Comparison of ENCODE assay signal across 9 cellular contexts in genomic region chr4:151098191-151098590, GRCh38. TPM values are rescaled to one million over a fixed set of nuclear protein-coding genes. Genes with fewer than 3 reads are reported as not detected.
DNase-seq lines count a peak whose midpoint lies in the region; ATAC-seq and TF ChIP-seq lines count a peak whose summit lies in the region.
"Had no signal": no experiment of that assay in that cellular context is flagged by ENCODE, and none has a peak within 500 bp of the region (broad histone marks: within the 10 kb centered on the region; RNA-seq: fewer than 3 reads in every experiment).

No MANE protein-coding gene starts in this region.

- peaks cover 33% of the 10 kb centered on the region for H3K79me2 ChIP-seq in Karpas-422 (ENCODE audit: low read length)

- no peak for DNase-seq in activated T-cell treated with anti-CD3 and anti-CD28 coated beads, Interleukin-2, amount 50 U/mL, for 4 hours
- DNase-seq in activated T-cell treated with anti-CD3 and anti-CD28 coated beads, Interleukin-2, amount 50 U/mL, for 48 hours: no peak
- DNase-seq in Karpas-422: no peak
- DNase-seq in activated naive CD8-positive, alpha-beta T cell treated with anti-CD3 and anti-CD28 coated beads, Interleukin-2, amount 50 U/mL, for 24 hours: no peak
- DNase-seq in stimulated activated naive CD8-positive, alpha-beta T cell treated with anti-CD3 and anti-CD28 coated beads, Interleukin-15, amount 100 ng/mL, for 72 hours: peak in 1 of 2 donors; percentile 28
- DNase-seq in esophagus muscularis mucosa (ENCODE audit: extremely low spot score): no peak
- DNase-seq in hippocampal formation (lab: John Stamatoyannopoulos, UW): no peak
- DNase-seq in glutamatergic neuron: no peak

- H3K9me2 ChIP-seq in Karpas-422 (replicated peaks; ENCODE audit: insufficient read depth, low read length): no peaks in the 10 kb centered on the region

- no peak for TF ChIP-seq CTCF in esophagus muscularis mucosa (IDR thresholded peaks at IDR 0.05)
- no peak for TF ChIP-seq CTCF in glutamatergic neuron (IDR thresholded peaks at IDR 0.05; ENCODE audit: partially characterized antibody, unreplicated experiment)

- H3K4me3 ChIP-seq in Karpas-422 (ENCODE audit: low read length) (no peak overlapping the region), esophagus muscularis mucosa (no peak overlapping the region)
- H3K4me3 ChIP-seq: cardiac muscle cell had no signal

- H3K4me1 ChIP-seq in Karpas-422 (ENCODE audit: low read length) (peaks cover 27% of the 10 kb centered on the region), esophagus muscularis mucosa (peaks cover 21 to 35% (median 32%) of the 10 kb centered on the region in 4 donors)

- H3K27me3 ChIP-seq in Karpas-422 (ENCODE audit: low read length) (no peaks in the 10 kb centered on the region), esophagus muscularis mucosa (no peaks in the 10 kb centered on the region)
- H3K27me3 ChIP-seq: cardiac muscle cell had no signal

- no peak for TF ChIP-seq POLR2A in esophagus muscularis mucosa (IDR thresholded peaks at IDR 0.05; ENCODE audit: low read depth)

- H3K36me3 ChIP-seq in Karpas-422 (ENCODE audit: insufficient read depth, low read length): peaks cover 35% of the 10 kb centered on the region
- peaks cover 10 to 29% (median 22%) of the 10 kb centered on the region in 4 donors for H3K36me3 ChIP-seq in esophagus muscularis mucosa

- peak overlapping the region; percentile 91 for H3K4me2 ChIP-seq in Karpas-422 (ENCODE audit: low read depth, low read length, poor library complexity, severe bottlenecking)

- peaks cover 3% of the 10 kb centered on the region for H3K27me3 Mint-ChIP-seq in activated T-cell treated with anti-CD3 and anti-CD28 coated beads, Interleukin-2, amount 50 U/mL, for 4 hours (ENCODE audit: low read depth)
- H3K27me3 Mint-ChIP-seq in activated naive CD8-positive, alpha-beta T cell treated with anti-CD3 and anti-CD28 coated beads, Interleukin-2, amount 50 U/mL, for 24 hours: peaks cover 6% of the 10 kb centered on the region
- H3K27me3 Mint-ChIP-seq in stimulated activated naive CD8-positive, alpha-beta T cell treated with anti-CD3 and anti-CD28 coated beads, Interleukin-15, amount 100 ng/mL, for 72 hours: no peaks in the 10 kb centered on the region
- peaks cover 7% of the 10 kb centered on the region for H3K27me3 Mint-ChIP-seq in glutamatergic neuron (ENCODE audit: unreplicated experiment)

- intact Hi-C loops in esophagus muscularis mucosa (cut with DNase I): loop anchor here (10.0 kb wide), 1 partner anchor 1687 kb away; no protein-coding TSS in a partner anchor

- peaks cover 32% of the 10 kb centered on the region for H3K4me1 Mint-ChIP-seq in activated T-cell treated with anti-CD3 and anti-CD28 coated beads, Interleukin-2, amount 50 U/mL, for 4 hours (ENCODE audit: low read depth)
- H3K4me1 Mint-ChIP-seq in activated naive CD8-positive, alpha-beta T cell treated with anti-CD3 and anti-CD28 coated beads, Interleukin-2, amount 50 U/mL, for 24 hours: peaks cover 34% of the 10 kb centered on the region
- peaks cover 40% of the 10 kb centered on the region for H3K4me1 Mint-ChIP-seq in stimulated activated naive CD8-positive, alpha-beta T cell treated with anti-CD3 and anti-CD28 coated beads, Interleukin-15, amount 100 ng/mL, for 72 hours
- H3K4me1 Mint-ChIP-seq in glutamatergic neuron (ENCODE audit: low read depth, unreplicated experiment): peaks cover 7% of the 10 kb centered on the region

- H3K9me3 ChIP-seq in Karpas-422 (ENCODE audit: low read length) (no peaks in the 10 kb centered on the region), esophagus muscularis mucosa (no peaks in the 10 kb centered on the region)

- ATAC-seq in activated T-cell treated with anti-CD3 and anti-CD28 coated beads, Interleukin-2, amount 50 U/mL, for 4 hours: no peak
- no peak for ATAC-seq in activated naive CD8-positive, alpha-beta T cell treated with anti-CD3 and anti-CD28 coated beads, Interleukin-2, amount 50 U/mL, for 24 hours
- ATAC-seq in stimulated activated naive CD8-positive, alpha-beta T cell treated with anti-CD3 and anti-CD28 coated beads, Interleukin-15, amount 100 ng/mL, for 72 hours: no peak

- H3K27ac Mint-ChIP-seq in activated naive CD8-positive, alpha-beta T cell treated with anti-CD3 and anti-CD28 coated beads, Interleukin-2, amount 50 U/mL, for 24 hours: peak overlapping the region; percentile 99
- H3K27ac Mint-ChIP-seq in stimulated activated naive CD8-positive, alpha-beta T cell treated with anti-CD3 and anti-CD28 coated beads, Interleukin-15, amount 100 ng/mL, for 72 hours: peak overlapping the region; percentile 77 to 100
- H3K27ac Mint-ChIP-seq in glutamatergic neuron (ENCODE audit: unreplicated experiment): no peak overlapping the region

- peaks cover 31% of the 10 kb centered on the region for H4K20me1 ChIP-seq in Karpas-422 (ENCODE audit: insufficient read depth, low read depth, low read length)

- no peak for TF ChIP-seq EP300 in esophagus muscularis mucosa (IDR thresholded peaks at IDR 0.05)

- 75% methylated on average over 5 of the region's 5 CpGs for WGBS in esophagus muscularis mucosa

- H3K9me3 Mint-ChIP-seq in activated T-cell treated with anti-CD3 and anti-CD28 coated beads, Interleukin-2, amount 50 U/mL, for 4 hours: no peaks in the 10 kb centered on the region
- H3K9me3 Mint-ChIP-seq in activated naive CD8-positive, alpha-beta T cell treated with anti-CD3 and anti-CD28 coated beads, Interleukin-2, amount 50 U/mL, for 24 hours: no peaks in the 10 kb centered on the region
- H3K9me3 Mint-ChIP-seq in stimulated activated naive CD8-positive, alpha-beta T cell treated with anti-CD3 and anti-CD28 coated beads, Interleukin-15, amount 100 ng/mL, for 72 hours: no peaks in the 10 kb centered on the region
- H3K9me3 Mint-ChIP-seq in glutamatergic neuron (ENCODE audit: unreplicated experiment): peaks cover 7% of the 10 kb centered on the region

- H3K9ac ChIP-seq in Karpas-422 (ENCODE audit: low read length): no peak overlapping the region

- H2AFZ ChIP-seq in Karpas-422 (ENCODE audit: low read length): peak overlapping the region; percentile 19; the same call in 1 of the 2 replicates

- H3K36me3 Mint-ChIP-seq in activated T-cell treated with anti-CD3 and anti-CD28 coated beads, Interleukin-2, amount 50 U/mL, for 4 hours (ENCODE audit: insufficient read depth): peaks cover 30% of the 10 kb centered on the region
- peaks cover 42% of the 10 kb centered on the region for H3K36me3 Mint-ChIP-seq in activated naive CD8-positive, alpha-beta T cell treated with anti-CD3 and anti-CD28 coated beads, Interleukin-2, amount 50 U/mL, for 24 hours (ENCODE audit: low read depth)
- no peaks in the 10 kb centered on the region for H3K36me3 Mint-ChIP-seq in glutamatergic neuron (ENCODE audit: unreplicated experiment)

- H3K27ac ChIP-seq in Karpas-422 (ENCODE audit: low read length): no peak overlapping the region
- no peak overlapping the region for H3K27ac ChIP-seq in esophagus muscularis mucosa (replicated peaks in 1 of 4)
- H3K27ac ChIP-seq: cardiac muscle cell had no signal

- peak overlapping the region; percentile 99 for H3K4me3 Mint-ChIP-seq in activated T-cell treated with anti-CD3 and anti-CD28 coated beads, Interleukin-2, amount 50 U/mL, for 4 hours
- H3K4me3 Mint-ChIP-seq in activated naive CD8-positive, alpha-beta T cell treated with anti-CD3 and anti-CD28 coated beads, Interleukin-2, amount 50 U/mL, for 24 hours: peak overlapping the region; percentile 100
- H3K4me3 Mint-ChIP-seq in stimulated activated naive CD8-positive, alpha-beta T cell treated with anti-CD3 and anti-CD28 coated beads, Interleukin-15, amount 100 ng/mL, for 72 hours: peak overlapping the region; percentile 94 to 98
- H3K4me3 Mint-ChIP-seq in glutamatergic neuron (ENCODE audit: unreplicated experiment): no peak overlapping the region

RNA-seq across cellular contexts. Expression of gene RPS3A, which starts 1.2 kb away (rescaled TPM):
- 1,000 to 10,000 TPM; 2,226 to 2,409 (median 2,351) TPM for total RNA-seq in activated T-cell treated with anti-CD3 and anti-CD28 coated beads, Interleukin-2, amount 50 U/mL, for 4 hours
- 4,097 and 6,606 TPM in 2 replicates for total RNA-seq in Karpas-422 (2014; rRNA removed; shearing (Covaris generic); ENCODE audit: low replicate concordance)
- total RNA-seq in esophagus muscularis mucosa (1,000 to 10,000 TPM; 1,272 to 4,454 (median 2,978) TPM), glutamatergic neuron (ENCODE audit: unreplicated experiment) (1,044 TPM)
